Comparison of ENCODE assay signal across 8 cellular contexts in genomic region chr3:138348107-138348949, GRCh38. TPM values are rescaled to one million over a fixed set of nuclear protein-coding genes. Genes with fewer than 3 reads are reported as not detected.
DNase-seq lines count a peak whose midpoint lies in the region; ATAC-seq, FAIRE-seq and TF ChIP-seq lines count a peak whose summit lies in the region.

MRAS (plus strand) TSS chr3:138348579; CDS start chr3:138372884, 24,305 bp downstream.

- peak within 1 kb of the TSS; percentile 66 to 88 (median 76) for H3K4me3 ChIP-seq in upper lobe of left lung

- H3K27ac Mint-ChIP-seq in activated naive CD4-positive, alpha-beta T cell treated with anti-CD3 and anti-CD28 coated beads, Interleukin-2, amount 50 U/mL, for 24 hours = no peak within 1 kb of the TSS
- peak within 1 kb of the TSS in 5 of 10 donors; percentile 24 to 83 (median 63) for H3K27ac Mint-ChIP-seq in naive thymus-derived CD8-positive, alpha-beta T cell

- no peaks in the 10 kb centered on the region for H3K9me3 Mint-ChIP-seq in activated naive CD4-positive, alpha-beta T cell treated with anti-CD3 and anti-CD28 coated beads, Interleukin-2, amount 50 U/mL, for 24 hours
- H3K9me3 Mint-ChIP-seq in naive thymus-derived CD8-positive, alpha-beta T cell = peaks cover 0 to 1% (median 0%) of the 10 kb centered on the region in 9 donors

- peaks cover 13% of the 10 kb centered on the region for H3K27me3 Mint-ChIP-seq in activated naive CD4-positive, alpha-beta T cell treated with anti-CD3 and anti-CD28 coated beads, Interleukin-2, amount 50 U/mL, for 24 hours
- H3K27me3 Mint-ChIP-seq in naive thymus-derived CD8-positive, alpha-beta T cell = peaks cover 20 to 48% (median 30%) of the 10 kb centered on the region in 5 donors

- ATAC-seq in naive thymus-derived CD8-positive, alpha-beta T cell = peak; percentile 71 to 90
- peak; percentile 70 to 91 for ATAC-seq in upper lobe of left lung (ENCODE audit: low FRiP score in 2 of 2)

- no peak for FAIRE-seq in frontal cortex (lab: Jason Lieb, UNC)

- no peak for TF ChIP-seq EP300 in upper lobe of left lung (IDR thresholded peaks at IDR 0.05)

- 0 to 1% methylated on average over 47 to 82 of the region's 111 CpGs for WGBS in upper lobe of left lung, 2 donors

- no peaks in the 10 kb centered on the region for H3K36me3 Mint-ChIP-seq in activated naive CD4-positive, alpha-beta T cell treated with anti-CD3 and anti-CD28 coated beads, Interleukin-2, amount 50 U/mL, for 24 hours
- peaks cover 0 to 4% (median 0%) of the 10 kb centered on the region in 3 donors for H3K36me3 Mint-ChIP-seq in naive thymus-derived CD8-positive, alpha-beta T cell

- POLR2A ChIA-PET in naive thymus-derived CD8-positive, alpha-beta T cell (lab: Charles Lee) = no interaction called here

- peak within 1 kb of the TSS; percentile 87 to 93 (median 88) for H3K27ac ChIP-seq in upper lobe of left lung

- no peaks in the 10 kb centered on the region for H3K27me3 ChIP-seq in upper lobe of left lung

- DNase-seq in AG08396 (ENCODE audit: low spot score) (peak; percentile 91), GOT3 (lab: John Stamatoyannopoulos, UW) (peak; percentile 42), NCI-H524 (lab: John Stamatoyannopoulos, UW) (peak; percentile 61 to 82), frontal cortex (ENCODE audit: low spot score in 2 of 2) (peak; percentile 74), upper lobe of left lung (peak; percentile 80 to 96), GM10266 (ENCODE audit: extremely low spot score) (no peak)
- peak in 5 of 10 donors; percentile 1 to 33 (median 28) for DNase-seq in naive thymus-derived CD8-positive, alpha-beta T cell

- no peaks in the 10 kb centered on the region for H3K36me3 ChIP-seq in upper lobe of left lung

- TF ChIP-seq CTCF in upper lobe of left lung (IDR thresholded peaks at IDR 0.05) = peak; percentile 24 to 58 (median 40)
- TF ChIP-seq CTCF in GM10266 (IDR thresholded peaks at IDR 0.05; ENCODE audit: control insufficient read depth, insufficient read depth, low read depth, missing control alignments) = no peak

- peaks cover 8% of the 10 kb centered on the region for H3K4me1 Mint-ChIP-seq in activated naive CD4-positive, alpha-beta T cell treated with anti-CD3 and anti-CD28 coated beads, Interleukin-2, amount 50 U/mL, for 24 hours
- peaks cover 4 to 13% (median 8%) of the 10 kb centered on the region in 4 donors for H3K4me1 Mint-ChIP-seq in naive thymus-derived CD8-positive, alpha-beta T cell

- TF ChIP-seq POLR2A in upper lobe of left lung (IDR thresholded peaks at IDR 0.05) = peak in 2 of 4 donors; percentile 60 to 74

- H3K4me1 ChIP-seq in upper lobe of left lung = peaks cover 20 to 40% (median 25%) of the 10 kb centered on the region in 4 donors

- no peaks in the 10 kb centered on the region for H3K9me3 ChIP-seq in upper lobe of left lung

- H3K4me3 Mint-ChIP-seq in activated naive CD4-positive, alpha-beta T cell treated with anti-CD3 and anti-CD28 coated beads, Interleukin-2, amount 50 U/mL, for 24 hours = peak within 1 kb of the TSS; percentile 91
- peak within 1 kb of the TSS; percentile 85 to 97 (median 95) for H3K4me3 Mint-ChIP-seq in naive thymus-derived CD8-positive, alpha-beta T cell

RNA-seq across cellular contexts. Expression of gene MRAS, which starts in this region (rescaled TPM):
- total RNA-seq in frontal cortex (66.0 TPM), upper lobe of left lung (10 to 100 TPM; 15.7 to 56.0 (median 34.8) TPM)
- under 1 TPM in 1 of 2 experiments, not detected in 1; 0.13 TPM for total RNA-seq in naive thymus-derived CD8-positive, alpha-beta T cell
- polyA plus RNA-seq in naive thymus-derived CD8-positive, alpha-beta T cell = not detected

Comparison
In these comparisons a context has a peak if more than half of its experiments do, and no peak if none do; other contexts are left out.
1. RNA of gene MRAS (total RNA-seq): 66.0 TPM in frontal cortex (single experiment) and 15.7 to 56.0 TPM in upper lobe of left lung; 0.13 TPM in naive thymus-derived CD8-positive, alpha-beta T cell; every median in the first group is over 10 times any median in the second.
2. Peak in ATAC-seq in naive thymus-derived CD8-positive, alpha-beta T cell; RNA of the gene not detected or under 1 TPM.